In genomic region chr18:48820483-48821250, GRCh38 we compare ENCODE assay signal across 9 cellular contexts.
DNase-seq lines count a peak whose midpoint lies in the region; ATAC-seq and TF ChIP-seq lines count a peak whose summit lies in the region.
"Had no signal": no experiment of that assay in that cellular context is flagged by ENCODE, and none has a peak within 500 bp of the region (broad histone marks: within the 10 kb centered on the region; RNA-seq: fewer than 3 reads in every experiment).

No MANE protein-coding gene starts in this region.

- H2BK120ac ChIP-seq in H9 (ENCODE audit: low read depth, low read length, poor library complexity, severe bottlenecking), result no peak overlapping the region

- H3K4ac ChIP-seq in H9 (ENCODE audit: low read depth, low read length), result no peak overlapping the region

- H3K9ac ChIP-seq in H9 (ENCODE audit: extremely low read depth, insufficient read length, low read length) (no peak overlapping the region), MM.1S (ENCODE audit: low read length) (no peak overlapping the region)

- H2BK5ac ChIP-seq in H9 (ENCODE audit: insufficient read length, low read length), result no peak overlapping the region

- no peak overlapping the region for H4K8ac ChIP-seq in H9 (replicated peaks; ENCODE audit: insufficient read length, low read depth, low read length)

- no peaks in the 10 kb centered on the region; the same call in 1 of the 2 replicates for H3K4me1 ChIP-seq in H9 (ENCODE audit: insufficient read depth, low read length)
- no peaks in the 10 kb centered on the region for H3K4me1 ChIP-seq in MM.1S (ENCODE audit: low read length)

- no peaks in the 10 kb centered on the region for H3K9me3 ChIP-seq in H9 (ENCODE audit: control insufficient read depth, low read depth, low read length)
- H3K9me3 ChIP-seq in MM.1S (replicated peaks; ENCODE audit: insufficient read depth, low read length), result no peaks in the 10 kb centered on the region

- POLR2A ChIA-PET in T-cell (lab: Charles Lee), result no interaction called here

- H3F3A ChIP-seq in MM.1S (ENCODE audit: insufficient read depth, low read length), result no peaks in the 10 kb centered on the region

- no peak overlapping the region for H2AK5ac ChIP-seq in H9 (ENCODE audit: insufficient read length, low read length)

- no peaks in the 10 kb centered on the region for H3K23me2 ChIP-seq in H9 (ENCODE audit: insufficient read length, low read depth, low read length, poor library complexity, severe bottlenecking)

- H3K27me3 Mint-ChIP-seq in H9 (ENCODE audit: low read depth) (no peaks in the 10 kb centered on the region; the same call in 1 of the 2 replicates), T-cell (no peaks in the 10 kb centered on the region), naive B cell (peaks cover 0 to 6% (median 0%) of the 10 kb centered on the region in 3 donors)

- H3K36me3 Mint-ChIP-seq in H9 (ENCODE audit: insufficient read depth in 1 of 3, low read depth in 3 of 3) (peaks cover 0 to 9% (median 4%) of the 10 kb centered on the region in 3 experiments; a peak in 5 of 7 replicates), T-cell (peaks cover 4% of the 10 kb centered on the region), naive B cell (peaks cover 0 to 3% of the 10 kb centered on the region in 2 donors)

- H3K79me2 ChIP-seq in H9 (ENCODE audit: insufficient read depth, low read length) (no peaks in the 10 kb centered on the region), MM.1S (ENCODE audit: low read length) (no peaks in the 10 kb centered on the region)

- H2BK12ac ChIP-seq in H9 (ENCODE audit: insufficient read length, low read depth, low read length), result no peak overlapping the region

- H3K4me3 Mint-ChIP-seq in H9 (no peak overlapping the region), T-cell (no peak overlapping the region), naive B cell (peak overlapping the region in 4 of 8 donors; percentile 0 to 55 (median 26))

- H3K4me2 ChIP-seq in H9 (ENCODE audit: insufficient read depth, insufficient read length, low read length) (no peak overlapping the region), MM.1S (ENCODE audit: low read depth, low read length) (no peak overlapping the region)

- no peak overlapping the region for H2BK20ac ChIP-seq in H9 (ENCODE audit: low read depth, low read length, poor library complexity, severe bottlenecking)

- CTCF ChIA-PET in T-cell (lab: Charles Lee), result interaction anchor here in 1 of 2 donors (0.6 kb wide), 1 partner anchor 212 kb away, joined by 4 read pairs; no protein-coding TSS in a partner anchor

- H4K20me1 ChIP-seq in H9 (ENCODE audit: control insufficient read depth, insufficient read depth, insufficient read length) (no peaks in the 10 kb centered on the region), MM.1S (ENCODE audit: insufficient read depth, low read length) (no peaks in the 10 kb centered on the region)

- H3K27me3 ChIP-seq in H9 (ENCODE audit: insufficient read depth, low read length), result no peaks in the 10 kb centered on the region
- no peaks in the 10 kb centered on the region for H3K27me3 ChIP-seq in MM.1S (replicated peaks; ENCODE audit: insufficient read depth, low read length)

- H3K18ac ChIP-seq in H9 (ENCODE audit: insufficient read length, low read depth, low read length), result no peak overlapping the region

- H4K5ac ChIP-seq in H9 (ENCODE audit: insufficient read length, low read depth, low read length), result no peak overlapping the region

- H4K91ac ChIP-seq in H9 (ENCODE audit: insufficient read length, low read depth, low read length), result no peak overlapping the region

- H3K9me3 Mint-ChIP-seq in H9, result peaks cover 5 to 8% of the 10 kb centered on the region in 2 experiments; a peak in 3 of 5 replicates
- H3K9me3 Mint-ChIP-seq in T-cell, result peaks cover 0 to 5% (median 0%) of the 10 kb centered on the region in 3 donors
- peaks cover 0 to 3% (median 0%) of the 10 kb centered on the region in 7 donors for H3K9me3 Mint-ChIP-seq in naive B cell

- H3K36me3 ChIP-seq in MM.1S (replicated peaks; ENCODE audit: insufficient read depth, low read length), result no peaks in the 10 kb centered on the region

- no CpG with 5 or more reads among the region's 11 CpGs for WGBS in H9 (ENCODE audit: extremely low coverage, insufficient read length, low lambda C conversion rate)

- H3K27ac ChIP-seq in H9 (ENCODE audit: insufficient read length, low read depth, low read length) (no peak overlapping the region), MM.1S (ENCODE audit: low read length) (no peak overlapping the region)

- no peak overlapping the region for H3K4me3 ChIP-seq in MM.1S (ENCODE audit: low read length)

- H3K79me1 ChIP-seq in H9 (ENCODE audit: insufficient read depth, low read depth, low read length, poor library complexity, severe bottlenecking), result no peaks in the 10 kb centered on the region

- H3T11ph ChIP-seq in H9 (ENCODE audit: low read length), result no peak overlapping the region

- DNase-seq in H9 (peak; percentile 17), T-cell (peak in 4 of 34 experiments; percentile 1 to 18 (median 6)), naive B cell (no peak), MM.1S (no peak), HK-2 (ENCODE audit: unreplicated experiment) (no peak), H4 (ENCODE audit: low spot score) (no peak)
- DNase-seq in activated naive CD4-positive, alpha-beta T cell treated with anti-CD3 and anti-CD28 coated beads, Interleukin-2, amount 50 U/mL, for 16 hours, result no peak

- no peak for ATAC-seq in T-cell (replicated peaks in 1 of 4)
- peak; percentile 64 to 88 for ATAC-seq in naive B cell (ENCODE audit: low read depth in 2 of 2)
- ATAC-seq: HCT116 had no signal

- TF ChIP-seq POLR2A in GM18526 (IDR thresholded peaks at IDR 0.05; ENCODE audit: extremely low read depth, insufficient read length), result peak; percentile 8

- TF ChIP-seq CTCF in H9 (conservative IDR thresholded peaks at IDR 0.05) (no peak), MM.1S (IDR thresholded peaks at IDR 0.05; ENCODE audit: low read length) (no peak)

- no peak overlapping the region for H3K14ac ChIP-seq in H9 (ENCODE audit: insufficient read depth, low read length)

- H2BK15ac ChIP-seq in H9 (ENCODE audit: low read depth, low read length), result no peak overlapping the region

- H3K4me1 Mint-ChIP-seq in H9 (peaks cover 0 to 5% of the 10 kb centered on the region in 2 experiments; a peak in 2 of 4 replicates), T-cell (peaks cover 11 to 32% (median 22%) of the 10 kb centered on the region in 3 donors), naive B cell (peaks cover 12 to 17% (median 12%) of the 10 kb centered on the region in 3 donors)

- peak overlapping the region in 2 of 3 experiments; percentile 20 to 70; a peak in 4 of 7 replicates for H3K27ac Mint-ChIP-seq in H9
- H3K27ac Mint-ChIP-seq in T-cell, result peak overlapping the region; percentile 3 to 70
- H3K27ac Mint-ChIP-seq in naive B cell, result peak overlapping the region in 4 of 6 donors; percentile 9 to 69 (median 18)

- H3K23ac ChIP-seq in H9 (ENCODE audit: insufficient read length, low read depth, low read length), result no peak overlapping the region

- no peak overlapping the region for H2AFZ ChIP-seq in H9 (ENCODE audit: low read length)
- no peak overlapping the region for H2AFZ ChIP-seq in MM.1S (ENCODE audit: low read length)

- no peak overlapping the region for H3K56ac ChIP-seq in H9 (ENCODE audit: insufficient read length, low read depth, low read length)

- H3K9me2 ChIP-seq in MM.1S (replicated peaks; ENCODE audit: insufficient read depth, low read length), result no peaks in the 10 kb centered on the region

Comparison
In these comparisons a context has a peak if more than half of its experiments do, and no peak if none do; other contexts are left out.
1. ATAC-seq: peak in naive B cell (2 of 2); none in T-cell (0 of 4).
2. Peak in every context shown above with its lines, with median percentiles within 50 percentile points of each other: H3K27ac Mint-ChIP-seq.